In genomic region chr6:2938632-2939083, GRCh38 we compare ENCODE assay signal across 1 cellular context.
TF ChIP-seq lines count a peak whose summit lies in the region.

No MANE protein-coding gene starts in this region.

TF ChIP-seq in IMR-90, 13 proteins besides CTCF, POLR2A, EP300 and RAD21 (continued from another document):
- TF ChIP-seq USF2 (IDR thresholded peaks at IDR 0.05; ENCODE audit: low read depth, low read length): no peak
- TF ChIP-seq SMC3 (IDR thresholded peaks at IDR 0.05; ENCODE audit: low read depth, low read length): no peak
- no peak for TF ChIP-seq MAZ (IDR thresholded peaks at IDR 0.05; ENCODE audit: borderline replicate concordance, low read depth, low read length)
- TF ChIP-seq FOS (IDR thresholded peaks at IDR 0.05; ENCODE audit: low read depth, low read length): no peak
- TF ChIP-seq MAFK (IDR thresholded peaks at IDR 0.05; ENCODE audit: low read depth, low read length): no peak
- no peak for TF ChIP-seq ELK1 (IDR thresholded peaks at IDR 0.05; ENCODE audit: borderline replicate concordance, low read depth, low read length)
- no peak for TF ChIP-seq RCOR1 (IDR thresholded peaks at IDR 0.05; ENCODE audit: insufficient replicate concordance, low read length)
- no peak for TF ChIP-seq MXI1 (IDR thresholded peaks at IDR 0.05; ENCODE audit: borderline replicate concordance, low read depth, low read length)
- no peak for TF ChIP-seq CEBPB (IDR thresholded peaks at IDR 0.05; ENCODE audit: low read depth, low read length)
